In genomic region chr7:44959433-44959951, GRCh38 we compare ENCODE assay signal across 1 cellular context.
TF ChIP-seq lines count a peak whose summit lies in the region.

No MANE protein-coding gene starts in this region.

TF ChIP-seq in K562, 482 proteins besides CTCF, POLR2A, EP300 and RAD21 (continued from another document and continues in another):
- no peak for TF ChIP-seq ATF4 (CRISPR knock-in tag; IDR thresholded peaks at IDR 0.05)
- no peak for TF ChIP-seq EZH2 (IDR thresholded peaks at IDR 0.05; ENCODE audit: borderline replicate concordance, low read depth, low read length)
- TF ChIP-seq SREBF1 (IDR thresholded peaks at IDR 0.05; ENCODE audit: borderline replicate concordance, low read depth, low read length): no peak
- TF ChIP-seq BACH1 (tag; IDR thresholded peaks at IDR 0.05): no peak
- TF ChIP-seq NR2C2 (CRISPR knock-in tag; IDR thresholded peaks at IDR 0.05): no peak
- no peak for TF ChIP-seq NR2C2 (tag; IDR thresholded peaks at IDR 0.05)
- TF ChIP-seq HMBOX1 (IDR thresholded peaks at IDR 0.05): no peak
- no peak for TF ChIP-seq ZBTB17 (CRISPR knock-in tag; IDR thresholded peaks at IDR 0.05)
- TF ChIP-seq USF1 (CRISPR knock-in tag; IDR thresholded peaks at IDR 0.05): peak; percentile 76
- TF ChIP-seq ELK1 (CRISPR knock-in tag; IDR thresholded peaks at IDR 0.05): no peak
- no peak for TF ChIP-seq GATA2 (CRISPR knock-in tag; IDR thresholded peaks at IDR 0.05)
- TF ChIP-seq ZNF639 (CRISPR knock-in tag; conservative IDR thresholded peaks at IDR 0.05 in 1 of 2, IDR thresholded peaks at IDR 0.05 in 1 of 2): no peak
- no peak for TF ChIP-seq ARID3A (IDR thresholded peaks at IDR 0.05; ENCODE audit: borderline replicate concordance, low read depth, low read length)
- TF ChIP-seq PCBP2 (IDR thresholded peaks at IDR 0.05; ENCODE audit: low read depth, low read length, poor library complexity, severe bottlenecking): no peak
- no peak for TF ChIP-seq NEUROD1 (IDR thresholded peaks at IDR 0.05; ENCODE audit: borderline replicate concordance, low read depth, low read length, partially characterized antibody)
- no peak for TF ChIP-seq ZBTB43 (CRISPR knock-in tag; IDR thresholded peaks at IDR 0.05)
- no peak for TF ChIP-seq ATF1 (CRISPR knock-in tag; IDR thresholded peaks at IDR 0.05)
- TF ChIP-seq ATF1 (tag; IDR thresholded peaks at IDR 0.05): peak; percentile 80
- TF ChIP-seq MGA (IDR thresholded peaks at IDR 0.05): peak; percentile 84
- TF ChIP-seq MITF (IDR thresholded peaks at IDR 0.05): no peak
- TF ChIP-seq ZBTB2 (IDR thresholded peaks at IDR 0.05): no peak
- TF ChIP-seq CREB3 (tag; conservative IDR thresholded peaks at IDR 0.05; ENCODE audit: low read depth): no peak
- TF ChIP-seq USF2 (CRISPR knock-in tag; IDR thresholded peaks at IDR 0.05): no peak
- TF ChIP-seq PKNOX1 (IDR thresholded peaks at IDR 0.05): no peak
